Comparison of ENCODE assay signal across 30 cellular contexts in genomic region chr22:40844951-40845350, GRCh38. TPM values are rescaled to one million over a fixed set of nuclear protein-coding genes. Genes with fewer than 3 reads are reported as not detected.
"Had no signal": no experiment of that assay in that cellular context is flagged by ENCODE, and none has a peak within 500 bp of the region (broad histone marks: within the 10 kb centered on the region; RNA-seq: fewer than 3 reads in every experiment).

No MANE protein-coding gene starts in this region.

- ATAC-seq: activated CD8-positive, alpha-beta T cell treated with anti-CD3 and anti-CD28 coated beads for 36 hours; activated naive CD4-positive, alpha-beta T cell treated with anti-CD3 and anti-CD28 coated beads, Interleukin-2, amount 50 U/mL, for 72 hours; activated T-cell treated with anti-CD3 and anti-CD28 coated beads, Interleukin-2, amount 50 U/mL, for 72 hours; activated T-helper 17 cell treated with anti-CD3 and anti-CD28 coated beads, Interleukin-2, amount 50 U/mL, for 72 hours; K562 had no signal

- H3K27ac Mint-ChIP-seq: activated CD4-positive, alpha-beta T cell treated with anti-CD3 and anti-CD28 coated beads, Interleukin-2, amount 10 ng/mL, durations not matched to agents 24 days and 14 days; activated T-cell treated with anti-CD3 and anti-CD28 coated beads, Interleukin-2, amount 50 U/mL, for 72 hours; activated T-helper 17 cell treated with anti-CD3 and anti-CD28 coated beads, Interleukin-2, amount 50 U/mL, for 72 hours; T-helper 1 cell treated with Interleukin-12 subunit alpha and Interleukin-12 subunit beta and Interleukin-4 antibody, amounts not matched to agents 30 μg/mL and 1 μg/mL, for 36 hours; T-helper 2 cell treated with Interferon-gamma antibody and Interleukin-4, amounts not matched to agents 5 μg/mL and 100 μg/mL, for 36 hours had no signal

- H3K9me3 Mint-ChIP-seq: activated CD4-positive, alpha-beta T cell treated with anti-CD3 and anti-CD28 coated beads, Interleukin-2, amount 10 ng/mL, durations not matched to agents 24 days and 14 days; activated CD8-positive, alpha-beta T cell treated with anti-CD3 and anti-CD28 coated beads for 36 hours; activated naive CD4-positive, alpha-beta T cell treated with anti-CD3 and anti-CD28 coated beads, Interleukin-2, amount 50 U/mL, for 72 hours; activated T-cell treated with anti-CD3 and anti-CD28 coated beads, Interleukin-2, amount 50 U/mL, for 72 hours; activated T-helper 17 cell treated with anti-CD3 and anti-CD28 coated beads, Interleukin-2, amount 50 U/mL, for 72 hours; T-helper 1 cell treated with Interleukin-12 subunit alpha and Interleukin-12 subunit beta and Interleukin-4 antibody, amounts not matched to agents 30 μg/mL and 1 μg/mL, for 36 hours; T-helper 2 cell treated with Interferon-gamma antibody and Interleukin-4, amounts not matched to agents 5 μg/mL and 100 μg/mL, for 36 hours had no signal

- H3K4me3 Mint-ChIP-seq: activated CD4-positive, alpha-beta T cell treated with anti-CD3 and anti-CD28 coated beads, Interleukin-2, amount 10 ng/mL, durations not matched to agents 24 days and 14 days; activated CD8-positive, alpha-beta T cell treated with anti-CD3 and anti-CD28 coated beads for 36 hours; activated T-cell treated with anti-CD3 and anti-CD28 coated beads, Interleukin-2, amount 50 U/mL, for 72 hours; activated T-helper 17 cell treated with anti-CD3 and anti-CD28 coated beads, Interleukin-2, amount 50 U/mL, for 72 hours; T-helper 1 cell treated with Interleukin-12 subunit alpha and Interleukin-12 subunit beta and Interleukin-4 antibody, amounts not matched to agents 30 μg/mL and 1 μg/mL, for 36 hours; T-helper 2 cell treated with Interferon-gamma antibody and Interleukin-4, amounts not matched to agents 5 μg/mL and 100 μg/mL, for 36 hours had no signal

- H3K27me3 Mint-ChIP-seq: activated CD4-positive, alpha-beta T cell treated with anti-CD3 and anti-CD28 coated beads, Interleukin-2, amount 10 ng/mL, durations not matched to agents 24 days and 14 days; activated CD8-positive, alpha-beta T cell treated with anti-CD3 and anti-CD28 coated beads for 36 hours; activated T-helper 17 cell treated with anti-CD3 and anti-CD28 coated beads, Interleukin-2, amount 50 U/mL, for 72 hours had no signal

- FAIRE-seq: K562, TTC549 had no signal

- H3K27me3 ChIP-seq: brain microvascular endothelial cell had no signal

- DNase-seq: activated CD4-positive, alpha-beta T cell treated with anti-CD3 and anti-CD28 coated beads, Interleukin-2, amount 10 ng/mL, durations not matched to agents 24 days and 14 days; activated CD4-positive, alpha-beta T cell treated with anti-CD3 and anti-CD28 coated beads, Interleukin-2, amount 50 U/mL, for 4 hours; activated CD8-positive, alpha-beta T cell treated with anti-CD3 and anti-CD28 coated beads for 36 hours; activated effector memory CD4-positive, alpha-beta T cell treated with anti-CD3 and anti-CD28 coated beads, Interleukin-2, amount 50 U/mL, for 16 hours; activated naive CD4-positive, alpha-beta T cell treated with Interleukin-2 at 50 U/mL for 16 hours; activated T-cell treated with anti-CD3 and anti-CD28 coated beads, Interleukin-2, amount 50 U/mL, for 1 hour; activated T-cell treated with anti-CD3 and anti-CD28 coated beads, Interleukin-2, amount 50 U/mL, for 72 hours; amniotic stem cell; aorta; brain microvascular endothelial cell; central memory CD4-positive, alpha-beta T cell; NCI-H1105; NCI-H1417 treated with DMSO at 0.1 percent for 48 hours; NCI-H1694; NCI-H2029; NCI-H345; NCI-H526; NCI-H748 treated with DMSO at 0.1 percent for 48 hours; NK-92 treated with Interleukin-12 subunit alpha and Interleukin-12 subunit beta, amount 100 ng/mL, for 24 hours; Right ventricle myocardium superior had no signal

- H3K4me3 ChIP-seq: K562 had no signal

- H3K27ac ChIP-seq: brain microvascular endothelial cell had no signal

RNA-seq across cellular contexts. Expression of gene DNAJB7, which starts 17.0 kb away (rescaled TPM):
- total RNA-seq: activated CD4-positive, alpha-beta T cell treated with anti-CD3 and anti-CD28 coated beads, Interleukin-2, amount 10 ng/mL, durations not matched to agents 24 days and 14 days; activated CD8-positive, alpha-beta memory T cell treated with anti-CD3 and anti-CD28 coated beads for 36 hours; activated CD8-positive, alpha-beta T cell treated with anti-CD3 and anti-CD28 coated beads for 36 hours; activated naive CD4-positive, alpha-beta T cell treated with anti-CD3 and anti-CD28 coated beads, Interleukin-2, amount 50 U/mL, for 72 hours; activated T-cell treated with anti-CD3 and anti-CD28 coated beads, Interleukin-2, amount 50 U/mL, for 72 hours; activated T-helper 17 cell treated with anti-CD3 and anti-CD28 coated beads, Interleukin-2, amount 50 U/mL, for 72 hours; aorta; K562; M059J; NCI-H460; OCI-LY7; Right ventricle myocardium superior had no signal
- polyA plus RNA-seq: aorta had no signal
